27 cellular contexts compared by ENCODE assay signal in the genomic region with DNA sequence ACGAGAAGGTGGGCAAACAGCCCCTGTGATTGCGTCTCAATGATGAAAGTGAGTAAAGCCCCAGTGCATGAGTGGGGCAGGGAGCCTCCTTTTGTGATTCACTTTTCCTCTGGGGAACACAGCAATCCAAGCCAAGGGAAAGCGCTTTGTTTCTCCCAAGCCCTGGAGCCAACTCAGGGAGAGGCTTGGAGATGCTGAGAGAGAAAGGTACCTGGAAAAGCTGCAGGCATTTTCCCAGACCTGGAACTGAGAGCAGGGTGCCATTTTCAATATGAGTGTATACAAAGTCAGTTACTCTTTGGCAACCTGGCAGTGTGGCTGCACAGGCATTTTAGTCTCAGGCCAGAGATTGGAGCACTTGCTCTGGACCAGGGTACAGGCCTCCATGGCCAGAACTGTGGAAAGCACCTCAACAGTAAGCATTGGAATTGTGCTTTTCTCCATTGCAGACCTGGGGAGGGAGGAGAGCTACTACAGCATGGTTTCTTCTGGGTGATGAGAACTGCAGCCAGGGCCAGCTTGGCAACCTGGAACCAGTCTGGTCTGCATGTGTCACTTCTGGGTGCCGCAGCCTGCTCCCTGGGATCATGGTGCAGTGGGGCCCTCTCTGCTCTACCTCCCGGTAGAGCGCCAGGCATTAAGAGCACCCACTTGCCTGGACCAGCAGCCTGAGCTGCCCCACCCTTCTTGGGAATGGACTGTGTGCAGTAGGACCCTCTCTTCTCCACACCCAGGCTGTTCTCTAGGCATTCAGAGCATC.
DNase-seq lines count a peak whose midpoint lies in the region; ATAC-seq and TF ChIP-seq lines count a peak whose summit lies in the region.
"Had no signal": no experiment of that assay in that cellular context is flagged by ENCODE, and none has a peak within 500 bp of the region (broad histone marks: within the 10 kb centered on the region; RNA-seq: fewer than 3 reads in every experiment).

No MANE protein-coding gene starts in this region.

- H2BK5ac ChIP-seq in trophoblast cell (ENCODE audit: low read depth, low read length, poor library complexity): peak overlapping the region; percentile 15

- no peak overlapping the region for H3K23ac ChIP-seq in trophoblast cell (ENCODE audit: low read length)

- no peak for TF ChIP-seq POLR2A in gastrocnemius medialis (IDR thresholded peaks at IDR 0.05)

- no peak overlapping the region for H3K4me2 ChIP-seq in trophoblast cell (ENCODE audit: low read length)

- ATAC-seq in gastrocnemius medialis: no peak
- ATAC-seq: activated CD4-positive, alpha-beta T cell treated with anti-CD3 and anti-CD28 coated beads for 36 hours; activated T-cell treated with anti-CD3 and anti-CD28 coated beads, Interleukin-2, amount 50 U/mL, for 72 hours; heart right ventricle; naive thymus-derived CD8-positive, alpha-beta T cell had no signal

- CTCF ChIA-PET in Caco-2 (lab: Charles Lee) (interaction anchor here (0.7 to 1.9 kb wide), 4 partner anchors 37 to 207 kb away, joined by 3 to 9 read pairs (median 3); no protein-coding TSS in a partner anchor), RWPE1 (lab: Yijun Ruan, JAX) (interaction anchor here (0.5 to 1.5 kb wide), 6 partner anchors 37 to 903 kb away, joined by 3 to 7 read pairs (median 4); no protein-coding TSS in a partner anchor)

- no peaks in the 10 kb centered on the region for H3K27me3 ChIP-seq in Caco-2 (replicated peaks; ENCODE audit: control insufficient read depth, insufficient read depth, low read length)
- H3K27me3 ChIP-seq in esophagus (ENCODE audit: control insufficient read depth in 1 of 2, insufficient read depth in 2 of 2, low read length in 2 of 2): no peaks in the 10 kb centered on the region
- H3K27me3 ChIP-seq in trophoblast cell (ENCODE audit: insufficient read depth, low read length): no peaks in the 10 kb centered on the region
- H3K27me3 ChIP-seq in gastrocnemius medialis: no peaks in the 10 kb centered on the region
- H3K27me3 ChIP-seq: foreskin keratinocyte, heart right ventricle had no signal

- H3K4me1 Mint-ChIP-seq in Caco-2 (ENCODE audit: low read depth, unreplicated experiment): peaks cover 25% of the 10 kb centered on the region

- TF ChIP-seq CTCF in Caco-2 (IDR thresholded peaks at IDR 0.05; ENCODE audit: insufficient read depth in 1 of 2, low read depth in 1 of 2, low read length in 1 of 2, severe bottlenecking in 1 of 2, unreplicated experiment in 1 of 2): no peak
- no peak for TF ChIP-seq CTCF in RWPE1 (conservative IDR thresholded peaks at IDR 0.05; ENCODE audit: low read depth)
- no peak for TF ChIP-seq CTCF in gastrocnemius medialis (IDR thresholded peaks at IDR 0.05 in 4 of 5, conservative IDR thresholded peaks at IDR 0.05 in 1 of 5)

- H3K4me3 ChIP-seq in Caco-2 (ENCODE audit: low read depth, low read length) (no peak overlapping the region), esophagus (ENCODE audit: low read depth in 1 of 2, low read length in 2 of 2) (no peak overlapping the region), trophoblast cell (ENCODE audit: low read depth, low read length) (no peak overlapping the region), gastrocnemius medialis (no peak overlapping the region)
- H3K4me3 ChIP-seq: GM23248, heart right ventricle, lower lobe of right lung, SJSA1 had no signal

- in situ Hi-C loops in gastrocnemius medialis (cut with MboI; ENCODE audit: low sequenced_read_pairs in 4 of 4): no loop called here

- no peak overlapping the region for H2BK12ac ChIP-seq in trophoblast cell (ENCODE audit: low read length)

- peak overlapping the region; percentile 42 for H3K4me3 Mint-ChIP-seq in Caco-2 (ENCODE audit: unreplicated experiment)
- H3K4me3 Mint-ChIP-seq: activated CD4-positive, alpha-beta T cell treated with anti-CD3 and anti-CD28 coated beads for 36 hours; activated naive CD4-positive, alpha-beta T cell treated with anti-CD3 and anti-CD28 coated beads, Interleukin-2, amount 10 ng/mL, durations not matched to agents 7 days and 5 days; activated T-cell treated with anti-CD3 and anti-CD28 coated beads, Interleukin-2, amount 50 U/mL, for 72 hours; brain; CD4-positive, alpha-beta T cell; naive thymus-derived CD8-positive, alpha-beta T cell had no signal

- intact Hi-C loops in Caco-2 (cut with micrococcal nuclease; ENCODE audit: unreplicated experiment): loop anchor here (1.0 to 10.0 kb wide), 2 partner anchors 124 to 1153 kb away; a partner anchor contains a TSS
- intact Hi-C loops in gastrocnemius medialis (cut with DNase I; ENCODE audit: low total_unique reads): no loop called here

- H3K9me3 ChIP-seq in Caco-2 (peaks cover 5% of the 10 kb centered on the region), esophagus (ENCODE audit: control insufficient read depth in 2 of 2, insufficient read depth in 1 of 2, low read depth in 1 of 2, low read length in 1 of 2) (no peaks in the 10 kb centered on the region), trophoblast cell (ENCODE audit: insufficient read depth, low read depth, low read length) (no peaks in the 10 kb centered on the region), gastrocnemius medialis (no peaks in the 10 kb centered on the region)
- H3K9me3 ChIP-seq: lower lobe of right lung had no signal

- H4K8ac ChIP-seq in trophoblast cell (ENCODE audit: low read depth, low read length): no peak overlapping the region

- no peaks in the 10 kb centered on the region for H3K79me2 ChIP-seq in trophoblast cell (ENCODE audit: control insufficient read depth, insufficient read depth, low read length, poor library complexity)

- peak overlapping the region; percentile 29 for H4K91ac ChIP-seq in trophoblast cell (ENCODE audit: low read depth, low read length)

- H3K27ac Mint-ChIP-seq in Caco-2 (ENCODE audit: unreplicated experiment): peak overlapping the region; percentile 78
- H3K27ac Mint-ChIP-seq: activated CD4-positive, alpha-beta T cell treated with anti-CD3 and anti-CD28 coated beads for 36 hours; activated naive CD4-positive, alpha-beta T cell treated with anti-CD3 and anti-CD28 coated beads, Interleukin-2, amount 10 ng/mL, durations not matched to agents 7 days and 5 days; activated T-cell treated with anti-CD3 and anti-CD28 coated beads, Interleukin-2, amount 50 U/mL, for 72 hours; brain; CD4-positive, alpha-beta T cell; naive thymus-derived CD8-positive, alpha-beta T cell had no signal

- H3K36me3 ChIP-seq in Caco-2 (ENCODE audit: control insufficient read depth, insufficient read depth, low read length) (no peaks in the 10 kb centered on the region), esophagus (ENCODE audit: control insufficient read depth in 2 of 2, insufficient read depth in 2 of 2, low read length in 1 of 2) (no peaks in the 10 kb centered on the region), trophoblast cell (ENCODE audit: control insufficient read depth in 1 of 2, insufficient read depth in 2 of 2, low read length in 2 of 2) (no peaks in the 10 kb centered on the region), gastrocnemius medialis (no peaks in the 10 kb centered on the region)
- H3K36me3 ChIP-seq: heart right ventricle, lower lobe of right lung, SJSA1 had no signal

- H3K4me1 ChIP-seq in Caco-2 (peaks cover 16% of the 10 kb centered on the region), esophagus (ENCODE audit: control insufficient read depth in 2 of 2, insufficient read depth in 2 of 2, low read length in 1 of 2) (peaks cover 0 to 20% of the 10 kb centered on the region in 2 donors), trophoblast cell (ENCODE audit: control insufficient read depth in 1 of 2, insufficient read depth in 2 of 2, low read length in 2 of 2) (peaks cover 4 to 12% of the 10 kb centered on the region in 2 experiments), gastrocnemius medialis (no peaks in the 10 kb centered on the region)
- H3K4me1 ChIP-seq: heart right ventricle had no signal

- no peak overlapping the region for H3K14ac ChIP-seq in trophoblast cell (ENCODE audit: low read length)

- H2BK120ac ChIP-seq in trophoblast cell (ENCODE audit: insufficient read depth, low read length, poor library complexity): peak overlapping the region; percentile 37

- no peak overlapping the region for H3K4ac ChIP-seq in trophoblast cell (ENCODE audit: low read depth, low read length)

- no peak overlapping the region for H4K12ac ChIP-seq in trophoblast cell (ENCODE audit: low read depth, low read length)

- peaks cover 7% of the 10 kb centered on the region for H3K27me3 Mint-ChIP-seq in Caco-2 (ENCODE audit: insufficient read depth, unreplicated experiment)

- 61 to 80% methylated on average over 6 of the region's 6 CpGs for WGBS in esophagus, 2 donors
- no CpG with 5 or more reads among the region's 6 CpGs for WGBS in trophoblast cell (ENCODE audit: extremely low coverage, insufficient coverage, insufficient read length)

- peaks cover 10% of the 10 kb centered on the region for H3K9me3 Mint-ChIP-seq in Caco-2 (ENCODE audit: unreplicated experiment)
- H3K9me3 Mint-ChIP-seq: activated naive CD4-positive, alpha-beta T cell treated with anti-CD3 and anti-CD28 coated beads, Interleukin-2, amount 10 ng/mL, durations not matched to agents 7 days and 5 days had no signal

- POLR2A ChIA-PET in Caco-2 (lab: Charles Lee) (no interaction called here), RWPE1 (lab: Yijun Ruan, JAX; ENCODE audit: low non-redundant PET) (no interaction called here)

- H3K27ac ChIP-seq in RWPE1 (peak overlapping the region; percentile 52), esophagus (ENCODE audit: low read depth in 2 of 2, low read length in 1 of 2) (peak overlapping the region; percentile 73 to 92), trophoblast cell (ENCODE audit: low read depth, low read length) (peak overlapping the region; percentile 55), gastrocnemius medialis (no peak overlapping the region)
- H3K27ac ChIP-seq: GM23248, heart right ventricle, SJSA1, VCaP had no signal

- H2AFZ ChIP-seq in trophoblast cell (ENCODE audit: insufficient read depth, low read length, poor library complexity): no peak overlapping the region
- H2AFZ ChIP-seq: GM23248 had no signal

- H2AK5ac ChIP-seq in trophoblast cell (ENCODE audit: low read length): no peak overlapping the region

- no peak for DNase-seq in Caco-2
- no peak for DNase-seq in RWPE1 (ENCODE audit: low spot score)
- peak; percentile 10 to 32 for DNase-seq in trophoblast cell
- DNase-seq in MV-4-11 (lab: John Stamatoyannopoulos, UW): no peak
- DNase-seq in cerebellar nuclear complex (lab: John Stamatoyannopoulos, UW): no peak
- DNase-seq in gastrocnemius medialis: no peak
- DNase-seq in AG08395 (ENCODE audit: low spot score): no peak
- DNase-seq: activated CD4-positive, alpha-beta T cell treated with anti-CD3 and anti-CD28 coated beads for 36 hours; activated naive CD4-positive, alpha-beta T cell treated with anti-CD3 and anti-CD28 coated beads, Interleukin-2, amount 10 ng/mL, durations not matched to agents 7 days and 5 days; activated T-cell treated with anti-CD3 and anti-CD28 coated beads, Interleukin-2, amount 50 U/mL, for 72 hours; amniotic stem cell; CD4-positive, alpha-beta T cell; erythroblast; GM23248; heart right ventricle; naive thymus-derived CD8-positive, alpha-beta T cell; NCI-H1092; NCI-H1694; nucleus accumbens; stimulated activated CD4-positive, alpha-beta T cell treated with anti-CD3 and anti-CD28 coated beads, Interleukin-4, amount 100 ng/mL, for 24 hours; T-helper 9 cell had no signal

- peaks cover 12% of the 10 kb centered on the region for H3K36me3 Mint-ChIP-seq in Caco-2 (ENCODE audit: insufficient read depth, unreplicated experiment)
- H3K36me3 Mint-ChIP-seq: activated naive CD4-positive, alpha-beta T cell treated with anti-CD3 and anti-CD28 coated beads, Interleukin-2, amount 10 ng/mL, durations not matched to agents 7 days and 5 days had no signal

- H3K9ac ChIP-seq in trophoblast cell (ENCODE audit: low read length): no peak overlapping the region
- H3K9ac ChIP-seq: GM23248 had no signal

- peaks cover 7% of the 10 kb centered on the region for H3K79me1 ChIP-seq in trophoblast cell (ENCODE audit: low read length)

- H3K18ac ChIP-seq in trophoblast cell (ENCODE audit: low read length): peak overlapping the region; percentile 19

- BruUV-seq in Caco-2 (replicated peaks; lab: Mats Ljungman, UMichigan): no TSS peak

Comparison
In these comparisons a context has a peak if more than half of its experiments do, and no peak if none do; other contexts are left out.
1. DNase-seq: peak in trophoblast cell (2 of 2); none in Caco-2 (0 of 2), RWPE1 (single experiment), MV-4-11 (single experiment), cerebellar nuclear complex (0 of 2), gastrocnemius medialis (0 of 2) and AG08395 (single experiment).
2. H3K27ac ChIP-seq: peak in RWPE1 (single experiment), esophagus (2 of 2) and trophoblast cell (single experiment); none in gastrocnemius medialis (0 of 4).